ENCODE assay signal across 18 cellular contexts in genomic region chr12:46941981-46942380, GRCh38.
"Had no signal": no experiment of that assay in that cellular context is flagged by ENCODE, and none has a peak within 500 bp of the region (broad histone marks: within the 10 kb centered on the region; RNA-seq: fewer than 3 reads in every experiment).

No MANE protein-coding gene starts in this region.

- H3K27ac ChIP-seq: colonic mucosa, hepatocyte, neutrophil, suprapubic skin, thyroid gland had no signal

- H3K4me1 Mint-ChIP-seq: naive thymus-derived CD4-positive, alpha-beta T cell had no signal

- ATAC-seq: left colon; naive thymus-derived CD4-positive, alpha-beta T cell; sciatic nerve had no signal

- H3K9me3 ChIP-seq: colonic mucosa, neutrophil, suprapubic skin, thyroid gland had no signal

- FAIRE-seq: small intestine, urothelium cell line had no signal

- DNase-seq: colonic mucosa; erythroblast; foreskin melanocyte; head of caudate nucleus; left colon; mesendoderm; naive thymus-derived CD4-positive, alpha-beta T cell; posterior cingulate gyrus; small intestine; stimulated activated CD4-positive, alpha-beta T cell treated with anti-CD3 and anti-CD28 coated beads, Interleukin-12 subunit alpha, Interleukin-12 subunit beta, amount 100 ng/mL, for 4 hours; stimulated activated naive CD4-positive, alpha-beta T cell treated with Interleukin-2 at 50 U/mL for 16 hours; thyroid gland had no signal

- H3K4me1 ChIP-seq: colonic mucosa, suprapubic skin, thyroid gland had no signal

- H3K27me3 Mint-ChIP-seq: type B pancreatic cell had no signal

- H3K27ac Mint-ChIP-seq: naive thymus-derived CD4-positive, alpha-beta T cell; type B pancreatic cell had no signal

- H3K79me2 ChIP-seq: hepatocyte had no signal

- H3K36me3 ChIP-seq: colonic mucosa, neutrophil, suprapubic skin, thyroid gland had no signal

- H3K4me2 ChIP-seq: hepatocyte had no signal

- H3K4me3 Mint-ChIP-seq: naive thymus-derived CD4-positive, alpha-beta T cell; type B pancreatic cell had no signal

- H2AFZ ChIP-seq: hepatocyte had no signal

- H3K36me3 Mint-ChIP-seq: naive thymus-derived CD4-positive, alpha-beta T cell; type B pancreatic cell had no signal

- H3K4me3 ChIP-seq: colonic mucosa, hepatocyte, suprapubic skin, thyroid gland had no signal

- H3K9me3 Mint-ChIP-seq: naive thymus-derived CD4-positive, alpha-beta T cell; type B pancreatic cell had no signal

- H3K27me3 ChIP-seq: colonic mucosa, hepatocyte, neutrophil, suprapubic skin, thyroid gland had no signal
